ENCODE assay signal across 34 cellular contexts in the genomic region with DNA sequence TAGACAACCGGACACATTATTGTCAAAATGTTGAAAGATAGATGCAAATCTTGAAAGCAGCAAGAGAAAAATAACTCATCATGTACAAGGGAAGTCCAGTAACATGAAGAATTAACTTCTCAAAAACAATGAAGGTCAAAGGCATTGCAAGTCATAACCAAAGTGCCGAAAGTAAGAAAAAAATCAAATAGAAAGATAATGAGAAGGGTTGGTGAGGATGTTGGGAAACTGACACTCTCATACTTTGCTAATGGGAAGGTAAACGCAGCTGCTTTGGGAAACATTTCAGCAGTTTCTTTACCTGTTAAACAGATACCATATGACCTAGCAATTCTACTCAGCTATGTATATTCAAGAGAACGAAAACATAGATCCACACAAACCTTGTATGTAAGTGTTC.
"Had no signal": no experiment of that assay in that cellular context is flagged by ENCODE, and none has a peak within 500 bp of the region (broad histone marks: within the 10 kb centered on the region; RNA-seq: fewer than 3 reads in every experiment).

No MANE protein-coding gene starts in this region.

- H3K27ac ChIP-seq: adrenal gland, body of pancreas, brain microvascular endothelial cell, breast epithelium, VCaP had no signal

- H3K4me3 ChIP-seq: adrenal gland, body of pancreas, breast epithelium had no signal

- FAIRE-seq: astrocyte, colon, TTC549 had no signal

- H3K27me3 ChIP-seq: adrenal gland, body of pancreas, brain microvascular endothelial cell, breast epithelium had no signal

- DNase-seq: activated B cell treated with CpG ODN at 0.5 μM for 24 hours; activated CD4-positive, alpha-beta memory T cell treated with anti-CD3 and anti-CD28 coated beads for 36 hours; activated CD4-positive, alpha-beta T cell treated with anti-CD3 and anti-CD28 coated beads for 4 hours; activated CD4-positive, alpha-beta T cell treated with anti-CD3 and anti-CD28 coated beads, Interleukin-2, amount 10 ng/mL, durations not matched to agents 24 days and 14 days; activated CD4-positive, alpha-beta T cell treated with anti-CD3 and anti-CD28 coated beads, Interleukin-2, amount 50 U/mL, for 1 hour; activated CD4-positive, alpha-beta T cell treated with anti-CD3 and anti-CD28 coated beads, Interleukin-2, amount 50 U/mL, for 4 hours; activated CD4-positive, CD25-positive, alpha-beta regulatory T cell treated with anti-CD3 and anti-CD28 coated beads, Interleukin-2, amount 50 U/mL, for 72 hours; activated CD8-positive, alpha-beta memory T cell treated with anti-CD3 and anti-CD28 coated beads, Interleukin-2, amount 50 U/mL, for 4 hours; activated CD8-positive, alpha-beta T cell treated with anti-CD3 and anti-CD28 coated beads for 36 hours; activated effector memory CD4-positive, alpha-beta T cell treated with anti-CD3 and anti-CD28 coated beads, Interleukin-2, amount 50 U/mL, for 16 hours; activated gamma-delta T cell treated with Interleukin-2 at 50 U/mL for 16 hours; activated naive CD4-positive, alpha-beta T cell; activated naive CD4-positive, alpha-beta T cell treated with anti-CD3 and anti-CD28 coated beads for 36 hours; activated naive CD4-positive, alpha-beta T cell treated with anti-CD3 and anti-CD28 coated beads, Interleukin-2, amount 50 U/mL, for 16 hours; activated naive CD8-positive, alpha-beta T cell treated with anti-CD3 and anti-CD28 coated beads for 36 hours; activated T-cell treated with anti-CD3 and anti-CD28 coated beads for 4 hours; activated T-cell treated with anti-CD3 and anti-CD28 coated beads, Interleukin-2, amount 50 U/mL, for 1 hour; activated T-cell treated with anti-CD3 and anti-CD28 coated beads, Interleukin-2, amount 50 U/mL, for 4 hours; activated T-cell treated with anti-CD3 and anti-CD28 coated beads, Interleukin-2, amount 50 U/mL, for 72 hours; adrenal gland; amniotic stem cell; aorta; body of pancreas; brain microvascular endothelial cell; central memory CD4-positive, alpha-beta T cell; T-helper 2 cell; T-helper 9 cell had no signal

- ATAC-seq: activated CD8-positive, alpha-beta T cell treated with anti-CD3 and anti-CD28 coated beads for 36 hours; activated naive CD4-positive, alpha-beta T cell treated with anti-CD3 and anti-CD28 coated beads, Interleukin-2, amount 50 U/mL, for 72 hours; activated T-cell treated with anti-CD3 and anti-CD28 coated beads, Interleukin-2, amount 50 U/mL, for 4 hours; activated T-cell treated with anti-CD3 and anti-CD28 coated beads, Interleukin-2, amount 50 U/mL, for 72 hours; activated T-helper 17 cell treated with anti-CD3 and anti-CD28 coated beads, Interleukin-2, amount 50 U/mL, for 72 hours; body of pancreas had no signal

- H3K9me3 ChIP-seq: adrenal gland, body of pancreas, breast epithelium had no signal

- H3K36me3 ChIP-seq: adrenal gland, brain microvascular endothelial cell, breast epithelium had no signal

- H3K4me1 ChIP-seq: adrenal gland, breast epithelium had no signal
